In the genomic region with DNA sequence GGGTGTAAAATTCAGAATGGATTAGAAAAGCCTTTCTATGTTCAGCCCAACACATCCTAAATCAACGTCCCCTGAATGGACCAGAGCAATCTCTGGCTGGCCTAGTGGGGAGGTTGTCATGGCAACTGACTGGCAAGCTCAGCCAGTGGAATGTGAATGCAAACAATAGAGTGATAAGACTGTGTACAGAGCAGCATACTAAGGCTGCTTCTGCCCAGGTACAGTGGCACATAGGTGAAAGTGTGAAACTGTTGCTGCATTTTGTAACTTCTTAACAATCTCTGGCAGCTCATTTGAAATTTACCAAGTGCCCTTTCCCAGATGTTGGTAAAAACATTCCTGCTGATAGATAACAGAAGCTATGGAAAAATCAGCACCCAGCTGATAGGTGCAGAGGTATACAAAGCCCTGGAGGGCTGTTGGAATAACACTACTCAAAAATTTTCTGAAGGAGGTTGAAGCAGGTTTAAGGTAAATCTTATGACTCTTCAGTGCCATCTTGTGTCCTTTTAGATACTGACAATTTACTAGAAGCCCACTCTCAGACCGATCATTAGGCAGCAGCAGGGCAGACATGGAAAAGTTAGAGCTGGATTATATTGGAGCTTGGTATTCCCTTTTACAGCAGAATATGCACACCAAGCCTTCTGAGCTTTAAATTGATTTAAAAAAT, we compare ENCODE assay signal across 1 cellular context.
A peak's percentile ranks its signal among the peaks of the same experiment; 100 is the strongest.
TF ChIP-seq lines count a peak whose summit lies in the region.

No MANE protein-coding gene starts in this region.

TF ChIP-seq in HepG2, 621 proteins besides CTCF, POLR2A, EP300 and RAD21 (continued from another document and continues in another):
- TF ChIP-seq, protein P1, sequence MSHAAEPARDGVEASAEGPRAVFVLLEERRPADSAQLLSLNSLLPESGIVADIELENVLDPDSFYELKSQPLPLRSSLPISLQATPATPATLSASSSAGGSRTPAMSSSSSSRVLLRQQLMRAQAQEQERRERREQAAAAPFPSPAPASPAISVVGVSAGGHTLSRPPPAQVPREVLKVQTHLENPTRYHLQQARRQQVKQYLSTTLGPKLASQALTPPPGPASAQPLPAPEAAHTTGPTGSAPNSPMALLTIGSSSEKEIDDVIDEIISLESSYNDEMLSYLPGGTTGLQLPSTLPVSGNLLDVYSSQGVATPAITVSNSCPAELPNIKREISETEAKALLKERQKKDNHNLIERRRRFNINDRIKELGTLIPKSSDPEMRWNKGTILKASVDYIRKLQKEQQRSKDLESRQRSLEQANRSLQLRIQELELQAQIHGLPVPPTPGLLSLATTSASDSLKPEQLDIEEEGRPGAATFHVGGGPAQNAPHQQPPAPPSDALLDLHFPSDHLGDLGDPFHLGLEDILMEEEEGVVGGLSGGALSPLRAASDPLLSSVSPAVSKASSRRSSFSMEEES (CRISPR knock-in tag; IDR thresholded peaks at IDR 0.05) = no peak
- TF ChIP-seq SRSF1 (optimal IDR thresholded peaks at IDR 0.05; ENCODE audit: low read depth, low read length) = no peak
- TF ChIP-seq, protein P2, sequence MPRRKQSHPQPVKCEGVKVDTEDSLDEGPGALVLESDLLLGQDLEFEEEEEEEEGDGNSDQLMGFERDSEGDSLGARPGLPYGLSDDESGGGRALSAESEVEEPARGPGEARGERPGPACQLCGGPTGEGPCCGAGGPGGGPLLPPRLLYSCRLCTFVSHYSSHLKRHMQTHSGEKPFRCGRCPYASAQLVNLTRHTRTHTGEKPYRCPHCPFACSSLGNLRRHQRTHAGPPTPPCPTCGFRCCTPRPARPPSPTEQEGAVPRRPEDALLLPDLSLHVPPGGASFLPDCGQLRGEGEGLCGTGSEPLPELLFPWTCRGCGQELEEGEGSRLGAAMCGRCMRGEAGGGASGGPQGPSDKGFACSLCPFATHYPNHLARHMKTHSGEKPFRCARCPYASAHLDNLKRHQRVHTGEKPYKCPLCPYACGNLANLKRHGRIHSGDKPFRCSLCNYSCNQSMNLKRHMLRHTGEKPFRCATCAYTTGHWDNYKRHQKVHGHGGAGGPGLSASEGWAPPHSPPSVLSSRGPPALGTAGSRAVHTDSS (CRISPR knock-in tag; conservative IDR thresholded peaks at IDR 0.05) = no peak
- no peak for TF ChIP-seq HMG20A (CRISPR knock-in tag; IDR thresholded peaks at IDR 0.05; ENCODE audit: borderline replicate concordance)
- peak; percentile 88 for TF ChIP-seq SOX5 (CRISPR knock-in tag; IDR thresholded peaks at IDR 0.05; ENCODE audit: borderline replicate concordance)
- TF ChIP-seq NFYC (CRISPR knock-in tag; IDR thresholded peaks at IDR 0.05) = no peak
- no peak for TF ChIP-seq SPEN (CRISPR knock-in tag; IDR thresholded peaks at IDR 0.05; ENCODE audit: low read depth)
- 0 out of 2 replicates have a peak, but pooled peaks have one; percentile 36 for TF ChIP-seq GATAD2A (CRISPR knock-in tag; IDR thresholded peaks at IDR 0.05)
- peak; percentile 77 for TF ChIP-seq KDM1A (CRISPR knock-in tag; IDR thresholded peaks at IDR 0.05)
- TF ChIP-seq MXI1 (IDR thresholded peaks at IDR 0.05; ENCODE audit: borderline replicate concordance, low read depth, low read length) = no peak; the same call in 2 of the 3 replicates
- TF ChIP-seq ZBTB1 (CRISPR knock-in tag; IDR thresholded peaks at IDR 0.05; ENCODE audit: borderline replicate concordance) = no peak
- no peak for TF ChIP-seq PRPF4 (IDR thresholded peaks at IDR 0.05; ENCODE audit: low read depth, low read length, poor library complexity, severe bottlenecking)
- peak; percentile 52; the same call in 1 of the 2 replicates for TF ChIP-seq HDAC1 (CRISPR knock-in tag; IDR thresholded peaks at IDR 0.05)
- no peak for TF ChIP-seq ZNF546 (CRISPR knock-in tag; conservative IDR thresholded peaks at IDR 0.05)
- TF ChIP-seq, protein P3, sequence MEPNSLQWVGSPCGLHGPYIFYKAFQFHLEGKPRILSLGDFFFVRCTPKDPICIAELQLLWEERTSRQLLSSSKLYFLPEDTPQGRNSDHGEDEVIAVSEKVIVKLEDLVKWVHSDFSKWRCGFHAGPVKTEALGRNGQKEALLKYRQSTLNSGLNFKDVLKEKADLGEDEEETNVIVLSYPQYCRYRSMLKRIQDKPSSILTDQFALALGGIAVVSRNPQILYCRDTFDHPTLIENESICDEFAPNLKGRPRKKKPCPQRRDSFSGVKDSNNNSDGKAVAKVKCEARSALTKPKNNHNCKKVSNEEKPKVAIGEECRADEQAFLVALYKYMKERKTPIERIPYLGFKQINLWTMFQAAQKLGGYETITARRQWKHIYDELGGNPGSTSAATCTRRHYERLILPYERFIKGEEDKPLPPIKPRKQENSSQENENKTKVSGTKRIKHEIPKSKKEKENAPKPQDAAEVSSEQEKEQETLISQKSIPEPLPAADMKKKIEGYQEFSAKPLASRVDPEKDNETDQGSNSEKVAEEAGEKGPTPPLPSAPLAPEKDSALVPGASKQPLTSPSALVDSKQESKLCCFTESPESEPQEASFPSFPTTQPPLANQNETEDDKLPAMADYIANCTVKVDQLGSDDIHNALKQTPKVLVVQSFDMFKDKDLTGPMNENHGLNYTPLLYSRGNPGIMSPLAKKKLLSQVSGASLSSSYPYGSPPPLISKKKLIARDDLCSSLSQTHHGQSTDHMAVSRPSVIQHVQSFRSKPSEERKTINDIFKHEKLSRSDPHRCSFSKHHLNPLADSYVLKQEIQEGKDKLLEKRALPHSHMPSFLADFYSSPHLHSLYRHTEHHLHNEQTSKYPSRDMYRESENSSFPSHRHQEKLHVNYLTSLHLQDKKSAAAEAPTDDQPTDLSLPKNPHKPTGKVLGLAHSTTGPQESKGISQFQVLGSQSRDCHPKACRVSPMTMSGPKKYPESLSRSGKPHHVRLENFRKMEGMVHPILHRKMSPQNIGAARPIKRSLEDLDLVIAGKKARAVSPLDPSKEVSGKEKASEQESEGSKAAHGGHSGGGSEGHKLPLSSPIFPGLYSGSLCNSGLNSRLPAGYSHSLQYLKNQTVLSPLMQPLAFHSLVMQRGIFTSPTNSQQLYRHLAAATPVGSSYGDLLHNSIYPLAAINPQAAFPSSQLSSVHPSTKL (CRISPR knock-in tag; IDR thresholded peaks at IDR 0.05) = peak; percentile 73
- TF ChIP-seq XRCC5 (optimal IDR thresholded peaks at IDR 0.05; ENCODE audit: low read length) = peak; percentile 15
- TF ChIP-seq, protein P4, sequence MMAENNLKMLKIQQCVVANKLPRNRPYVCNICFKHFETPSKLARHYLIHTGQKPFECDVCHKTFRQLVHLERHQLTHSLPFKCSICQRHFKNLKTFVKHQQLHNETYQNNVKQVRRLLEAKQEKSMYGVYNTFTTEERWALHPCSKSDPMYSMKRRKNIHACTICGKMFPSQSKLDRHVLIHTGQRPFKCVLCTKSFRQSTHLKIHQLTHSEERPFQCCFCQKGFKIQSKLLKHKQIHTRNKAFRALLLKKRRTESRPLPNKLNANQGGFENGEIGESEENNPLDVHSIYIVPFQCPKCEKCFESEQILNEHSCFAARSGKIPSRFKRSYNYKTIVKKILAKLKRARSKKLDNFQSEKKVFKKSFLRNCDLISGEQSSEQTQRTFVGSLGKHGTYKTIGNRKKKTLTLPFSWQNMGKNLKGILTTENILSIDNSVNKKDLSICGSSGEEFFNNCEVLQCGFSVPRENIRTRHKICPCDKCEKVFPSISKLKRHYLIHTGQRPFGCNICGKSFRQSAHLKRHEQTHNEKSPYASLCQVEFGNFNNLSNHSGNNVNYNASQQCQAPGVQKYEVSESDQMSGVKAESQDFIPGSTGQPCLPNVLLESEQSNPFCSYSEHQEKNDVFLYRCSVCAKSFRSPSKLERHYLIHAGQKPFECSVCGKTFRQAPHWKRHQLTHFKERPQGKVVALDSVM (CRISPR knock-in tag; IDR thresholded peaks at IDR 0.05) = no peak
- no peak for TF ChIP-seq MAFK (conservative IDR thresholded peaks at IDR 0.05 in 1 of 2, IDR thresholded peaks at IDR 0.05 in 1 of 2; ENCODE audit: low read length in 2 of 2)
- TF ChIP-seq KLF6 (CRISPR knock-in tag; IDR thresholded peaks at IDR 0.05) = no peak
- TF ChIP-seq, protein P5, sequence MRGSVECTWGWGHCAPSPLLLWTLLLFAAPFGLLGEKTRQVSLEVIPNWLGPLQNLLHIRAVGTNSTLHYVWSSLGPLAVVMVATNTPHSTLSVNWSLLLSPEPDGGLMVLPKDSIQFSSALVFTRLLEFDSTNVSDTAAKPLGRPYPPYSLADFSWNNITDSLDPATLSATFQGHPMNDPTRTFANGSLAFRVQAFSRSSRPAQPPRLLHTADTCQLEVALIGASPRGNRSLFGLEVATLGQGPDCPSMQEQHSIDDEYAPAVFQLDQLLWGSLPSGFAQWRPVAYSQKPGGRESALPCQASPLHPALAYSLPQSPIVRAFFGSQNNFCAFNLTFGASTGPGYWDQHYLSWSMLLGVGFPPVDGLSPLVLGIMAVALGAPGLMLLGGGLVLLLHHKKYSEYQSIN (CRISPR knock-in tag; IDR thresholded peaks at IDR 0.05; ENCODE audit: borderline replicate concordance) = no peak
- TF ChIP-seq SP4 (CRISPR knock-in tag; IDR thresholded peaks at IDR 0.05) = no peak
- peak; percentile 98 for TF ChIP-seq ZEB1 (IDR thresholded peaks at IDR 0.05; ENCODE audit: insufficient replicate concordance, low read depth)
- TF ChIP-seq, protein P6, sequence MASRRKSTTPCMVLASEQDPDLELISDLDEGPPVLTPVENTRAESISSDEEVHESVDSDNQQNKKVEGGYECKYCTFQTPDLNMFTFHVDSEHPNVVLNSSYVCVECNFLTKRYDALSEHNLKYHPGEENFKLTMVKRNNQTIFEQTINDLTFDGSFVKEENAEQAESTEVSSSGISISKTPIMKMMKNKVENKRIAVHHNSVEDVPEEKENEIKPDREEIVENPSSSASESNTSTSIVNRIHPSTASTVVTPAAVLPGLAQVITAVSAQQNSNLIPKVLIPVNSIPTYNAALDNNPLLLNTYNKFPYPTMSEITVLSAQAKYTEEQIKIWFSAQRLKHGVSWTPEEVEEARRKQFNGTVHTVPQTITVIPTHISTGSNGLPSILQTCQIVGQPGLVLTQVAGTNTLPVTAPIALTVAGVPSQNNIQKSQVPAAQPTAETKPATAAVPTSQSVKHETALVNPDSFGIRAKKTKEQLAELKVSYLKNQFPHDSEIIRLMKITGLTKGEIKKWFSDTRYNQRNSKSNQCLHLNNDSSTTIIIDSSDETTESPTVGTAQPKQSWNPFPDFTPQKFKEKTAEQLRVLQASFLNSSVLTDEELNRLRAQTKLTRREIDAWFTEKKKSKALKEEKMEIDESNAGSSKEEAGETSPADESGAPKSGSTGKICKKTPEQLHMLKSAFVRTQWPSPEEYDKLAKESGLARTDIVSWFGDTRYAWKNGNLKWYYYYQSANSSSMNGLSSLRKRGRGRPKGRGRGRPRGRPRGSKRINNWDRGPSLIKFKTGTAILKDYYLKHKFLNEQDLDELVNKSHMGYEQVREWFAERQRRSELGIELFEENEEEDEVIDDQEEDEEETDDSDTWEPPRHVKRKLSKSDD (CRISPR knock-in tag; IDR thresholded peaks at IDR 0.05; ENCODE audit: low read depth) = no peak
- no peak for TF ChIP-seq NR2F2 (IDR thresholded peaks at IDR 0.05; ENCODE audit: borderline replicate concordance, low read depth)
- TF ChIP-seq ADNP (CRISPR knock-in tag; IDR thresholded peaks at IDR 0.05) = no peak
- TF ChIP-seq PITX1 (CRISPR knock-in tag; IDR thresholded peaks at IDR 0.05) = no peak
- TF ChIP-seq CHD2 (IDR thresholded peaks at IDR 0.05; ENCODE audit: low read depth, low read length) = no peak
- no peak for TF ChIP-seq FOSL1 (CRISPR knock-in tag; IDR thresholded peaks at IDR 0.05; ENCODE audit: borderline replicate concordance)
- no peak for TF ChIP-seq HOXA3 (CRISPR knock-in tag; IDR thresholded peaks at IDR 0.05)
- TF ChIP-seq ZNF44 (CRISPR knock-in tag; IDR thresholded peaks at IDR 0.05) = no peak
- no peak for TF ChIP-seq SETDB1 (CRISPR knock-in tag; IDR thresholded peaks at IDR 0.05; ENCODE audit: borderline replicate concordance)
- peak; percentile 38 for TF ChIP-seq ASH2L (IDR thresholded peaks at IDR 0.05; ENCODE audit: insufficient read length, low read depth, low read length)
- TF ChIP-seq DPF2 (CRISPR knock-in tag; IDR thresholded peaks at IDR 0.05; ENCODE audit: borderline replicate concordance, low read depth) = peak; percentile 44; the same call in 1 of the 2 replicates
- peak; percentile 24; the same call in 1 of the 2 replicates for TF ChIP-seq NFYB (CRISPR knock-in tag; IDR thresholded peaks at IDR 0.05)
- TF ChIP-seq, protein P7, sequence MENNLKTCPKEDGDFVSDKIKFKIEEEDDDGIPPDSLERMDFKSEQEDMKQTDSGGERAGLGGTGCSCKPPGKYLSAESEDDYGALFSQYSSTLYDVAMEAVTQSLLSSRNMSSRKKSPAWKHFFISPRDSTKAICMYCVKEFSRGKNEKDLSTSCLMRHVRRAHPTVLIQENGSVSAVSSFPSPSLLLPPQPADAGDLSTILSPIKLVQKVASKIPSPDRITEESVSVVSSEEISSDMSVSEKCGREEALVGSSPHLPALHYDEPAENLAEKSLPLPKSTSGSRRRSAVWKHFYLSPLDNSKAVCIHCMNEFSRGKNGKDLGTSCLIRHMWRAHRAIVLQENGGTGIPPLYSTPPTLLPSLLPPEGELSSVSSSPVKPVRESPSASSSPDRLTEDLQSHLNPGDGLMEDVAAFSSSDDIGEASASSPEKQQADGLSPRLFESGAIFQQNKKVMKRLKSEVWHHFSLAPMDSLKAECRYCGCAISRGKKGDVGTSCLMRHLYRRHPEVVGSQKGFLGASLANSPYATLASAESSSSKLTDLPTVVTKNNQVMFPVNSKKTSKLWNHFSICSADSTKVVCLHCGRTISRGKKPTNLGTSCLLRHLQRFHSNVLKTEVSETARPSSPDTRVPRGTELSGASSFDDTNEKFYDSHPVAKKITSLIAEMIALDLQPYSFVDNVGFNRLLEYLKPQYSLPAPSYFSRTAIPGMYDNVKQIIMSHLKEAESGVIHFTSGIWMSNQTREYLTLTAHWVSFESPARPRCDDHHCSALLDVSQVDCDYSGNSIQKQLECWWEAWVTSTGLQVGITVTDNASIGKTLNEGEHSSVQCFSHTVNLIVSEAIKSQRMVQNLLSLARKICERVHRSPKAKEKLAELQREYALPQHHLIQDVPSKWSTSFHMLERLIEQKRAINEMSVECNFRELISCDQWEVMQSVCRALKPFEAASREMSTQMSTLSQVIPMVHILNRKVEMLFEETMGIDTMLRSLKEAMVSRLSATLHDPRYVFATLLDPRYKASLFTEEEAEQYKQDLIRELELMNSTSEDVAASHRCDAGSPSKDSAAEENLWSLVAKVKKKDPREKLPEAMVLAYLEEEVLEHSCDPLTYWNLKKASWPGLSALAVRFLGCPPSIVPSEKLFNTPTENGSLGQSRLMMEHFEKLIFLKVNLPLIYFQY (CRISPR knock-in tag; IDR thresholded peaks at IDR 0.05; ENCODE audit: borderline replicate concordance) = no peak
- TF ChIP-seq, protein P8, sequence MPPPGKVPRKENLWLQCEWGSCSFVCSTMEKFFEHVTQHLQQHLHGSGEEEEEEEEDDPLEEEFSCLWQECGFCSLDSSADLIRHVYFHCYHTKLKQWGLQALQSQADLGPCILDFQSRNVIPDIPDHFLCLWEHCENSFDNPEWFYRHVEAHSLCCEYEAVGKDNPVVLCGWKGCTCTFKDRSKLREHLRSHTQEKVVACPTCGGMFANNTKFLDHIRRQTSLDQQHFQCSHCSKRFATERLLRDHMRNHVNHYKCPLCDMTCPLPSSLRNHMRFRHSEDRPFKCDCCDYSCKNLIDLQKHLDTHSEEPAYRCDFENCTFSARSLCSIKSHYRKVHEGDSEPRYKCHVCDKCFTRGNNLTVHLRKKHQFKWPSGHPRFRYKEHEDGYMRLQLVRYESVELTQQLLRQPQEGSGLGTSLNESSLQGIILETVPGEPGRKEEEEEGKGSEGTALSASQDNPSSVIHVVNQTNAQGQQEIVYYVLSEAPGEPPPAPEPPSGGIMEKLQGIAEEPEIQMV (CRISPR knock-in tag; IDR thresholded peaks at IDR 0.05; ENCODE audit: low read depth) = no peak
- no peak for TF ChIP-seq SP1 (IDR thresholded peaks at IDR 0.05)
- no peak for TF ChIP-seq SP1 (CRISPR knock-in tag; IDR thresholded peaks at IDR 0.05)
- TF ChIP-seq ZFY (CRISPR knock-in tag; IDR thresholded peaks at IDR 0.05) = no peak
- no peak for TF ChIP-seq SOX6 (IDR thresholded peaks at IDR 0.05)
- TF ChIP-seq SOX6 (CRISPR knock-in tag; IDR thresholded peaks at IDR 0.05) = peak; percentile 86
- TF ChIP-seq ZNF367 (CRISPR knock-in tag; IDR thresholded peaks at IDR 0.05; ENCODE audit: borderline replicate concordance) = no peak
